16 cellular contexts compared by ENCODE assay signal in the genomic region with DNA sequence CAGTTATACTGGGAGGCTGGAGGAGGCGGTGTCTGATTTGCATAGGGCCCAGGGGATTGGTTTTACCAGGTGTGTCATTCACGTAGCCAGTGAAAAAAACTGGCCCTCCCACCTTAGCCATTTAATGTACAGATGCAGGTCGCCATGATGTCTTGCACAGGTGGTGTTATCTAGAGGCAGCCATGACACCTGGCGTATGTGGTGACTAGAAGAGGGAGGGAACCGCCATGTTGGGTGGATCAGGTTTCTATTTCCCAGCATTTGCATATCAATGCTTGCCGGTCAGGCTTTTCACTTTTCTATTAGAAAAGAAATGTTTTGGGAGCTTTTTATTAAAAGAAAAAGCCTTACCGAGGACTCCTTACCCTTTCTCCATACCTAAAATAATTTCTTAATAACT.
A peak's percentile ranks its signal among the peaks of the same experiment; 100 is the strongest.
DNase-seq lines count a peak whose midpoint lies in the region; ATAC-seq and TF ChIP-seq lines count a peak whose summit lies in the region.
"Had no signal": no experiment of that assay in that cellular context is flagged by ENCODE, and none has a peak within 500 bp of the region (broad histone marks: within the 10 kb centered on the region; RNA-seq: fewer than 3 reads in every experiment).

No MANE protein-coding gene starts in this region.

- no peak overlapping the region for H2BK5ac ChIP-seq in H9 (ENCODE audit: insufficient read length, low read length)

- no peak overlapping the region for H2BK20ac ChIP-seq in H9 (ENCODE audit: low read depth, low read length, poor library complexity, severe bottlenecking)

- H2AK5ac ChIP-seq in H9 (ENCODE audit: insufficient read length, low read length): no peak overlapping the region

- no peak overlapping the region for H2BK12ac ChIP-seq in H9 (ENCODE audit: insufficient read length, low read depth, low read length)

- H3K4me3 Mint-ChIP-seq in H9: no peak overlapping the region
- H3K4me3 Mint-ChIP-seq in stimulated activated naive B cell treated with anti-CD40 and anti-IgM and Interleukin-4, amounts not matched to agents 10 μg/mL and 1 μg/mL and 100 μg/mL, for 72 hours: no peak overlapping the region
- H3K4me3 Mint-ChIP-seq in activated naive CD8-positive, alpha-beta T cell treated with anti-CD3 and anti-CD28 coated beads for 36 hours: no peak overlapping the region
- H3K4me3 Mint-ChIP-seq: CD14-positive monocyte; CD8-positive, alpha-beta memory T cell; HFFc6 had no signal

- H3K4me1 Mint-ChIP-seq in H9: peaks cover 15 to 24% of the 10 kb centered on the region in 2 experiments
- no peaks in the 10 kb centered on the region for H3K4me1 Mint-ChIP-seq in stimulated activated naive B cell treated with anti-CD40 and anti-IgM and Interleukin-4, amounts not matched to agents 10 μg/mL and 1 μg/mL and 100 μg/mL, for 72 hours
- no peaks in the 10 kb centered on the region for H3K4me1 Mint-ChIP-seq in activated naive CD8-positive, alpha-beta T cell treated with anti-CD3 and anti-CD28 coated beads for 36 hours
- H3K4me1 Mint-ChIP-seq: CD14-positive monocyte; CD8-positive, alpha-beta memory T cell had no signal

- H3K27ac Mint-ChIP-seq in H9: no peak overlapping the region
- H3K27ac Mint-ChIP-seq in stimulated activated naive B cell treated with anti-CD40 and anti-IgM and Interleukin-4, amounts not matched to agents 10 μg/mL and 1 μg/mL and 100 μg/mL, for 72 hours: no peak overlapping the region
- no peak overlapping the region for H3K27ac Mint-ChIP-seq in activated naive CD8-positive, alpha-beta T cell treated with anti-CD3 and anti-CD28 coated beads for 36 hours
- H3K27ac Mint-ChIP-seq: CD14-positive monocyte; CD8-positive, alpha-beta memory T cell; HFFc6 had no signal

- WGBS in H9 (ENCODE audit: extremely low coverage, insufficient read length, low lambda C conversion rate): no CpG with 5 or more reads among the region's 7 CpGs

- H3K27me3 ChIP-seq in H9 (ENCODE audit: insufficient read depth, low read length): no peaks in the 10 kb centered on the region

- no peak overlapping the region for H3K4ac ChIP-seq in H9 (ENCODE audit: low read depth, low read length)

- H2AFZ ChIP-seq in H9 (ENCODE audit: low read length): no peak overlapping the region
- H2AFZ ChIP-seq: GM23248 had no signal

- no peaks in the 10 kb centered on the region for H3K9me3 Mint-ChIP-seq in H9
- H3K9me3 Mint-ChIP-seq in stimulated activated naive B cell treated with anti-CD40 and anti-IgM and Interleukin-4, amounts not matched to agents 10 μg/mL and 1 μg/mL and 100 μg/mL, for 72 hours: no peaks in the 10 kb centered on the region
- H3K9me3 Mint-ChIP-seq in activated naive CD8-positive, alpha-beta T cell treated with anti-CD3 and anti-CD28 coated beads for 36 hours: peaks cover 2% of the 10 kb centered on the region

- H3K23me2 ChIP-seq in H9 (ENCODE audit: insufficient read length, low read depth, low read length, poor library complexity, severe bottlenecking): no peaks in the 10 kb centered on the region

- H3K9ac ChIP-seq in H9 (ENCODE audit: extremely low read depth, insufficient read length, low read length): no peak overlapping the region
- H3K9ac ChIP-seq: GM23248 had no signal

- no peak overlapping the region for H3K14ac ChIP-seq in H9 (ENCODE audit: insufficient read depth, low read length)

- H3K4me2 ChIP-seq in H9 (ENCODE audit: insufficient read depth, insufficient read length, low read length): no peak overlapping the region

- no peaks in the 10 kb centered on the region for H3K27me3 Mint-ChIP-seq in H9 (ENCODE audit: low read depth)
- H3K27me3 Mint-ChIP-seq in stimulated activated naive B cell treated with anti-CD40 and anti-IgM and Interleukin-4, amounts not matched to agents 10 μg/mL and 1 μg/mL and 100 μg/mL, for 72 hours: no peaks in the 10 kb centered on the region
- no peaks in the 10 kb centered on the region for H3K27me3 Mint-ChIP-seq in activated naive CD8-positive, alpha-beta T cell treated with anti-CD3 and anti-CD28 coated beads for 36 hours
- H3K27me3 Mint-ChIP-seq: CD8-positive, alpha-beta memory T cell had no signal

- H3K79me1 ChIP-seq in H9 (ENCODE audit: insufficient read depth, low read depth, low read length, poor library complexity, severe bottlenecking): no peaks in the 10 kb centered on the region

- H3K4me1 ChIP-seq in H9 (ENCODE audit: insufficient read depth, low read length): peaks cover 6% of the 10 kb centered on the region; the same call in 1 of the 2 replicates
- H3K4me1 ChIP-seq: Caco-2 had no signal

- ATAC-seq in stimulated activated naive B cell treated with anti-CD40 and anti-IgM and Interleukin-4, amounts not matched to agents 10 μg/mL and 1 μg/mL and 100 μg/mL, for 72 hours (replicated peaks): no peak
- ATAC-seq: K562 had no signal

- no peak overlapping the region for H4K8ac ChIP-seq in H9 (replicated peaks; ENCODE audit: insufficient read length, low read depth, low read length)

- no peak overlapping the region for H3K27ac ChIP-seq in H9 (ENCODE audit: insufficient read length, low read depth, low read length)
- H3K27ac ChIP-seq: GM23248, HL-60 had no signal

- H4K5ac ChIP-seq in H9 (ENCODE audit: insufficient read length, low read depth, low read length): no peak overlapping the region

- no peak overlapping the region for H3K23ac ChIP-seq in H9 (ENCODE audit: insufficient read length, low read depth, low read length)

- H3K36me3 Mint-ChIP-seq in H9 (ENCODE audit: insufficient read depth in 1 of 3, low read depth in 3 of 3): no peaks in the 10 kb centered on the region; a peak in 2 of 7 replicates
- H3K36me3 Mint-ChIP-seq in stimulated activated naive B cell treated with anti-CD40 and anti-IgM and Interleukin-4, amounts not matched to agents 10 μg/mL and 1 μg/mL and 100 μg/mL, for 72 hours: no peaks in the 10 kb centered on the region
- H3K36me3 Mint-ChIP-seq in activated naive CD8-positive, alpha-beta T cell treated with anti-CD3 and anti-CD28 coated beads for 36 hours: no peaks in the 10 kb centered on the region
- H3K36me3 Mint-ChIP-seq: CD14-positive monocyte; CD8-positive, alpha-beta memory T cell had no signal

- no peak overlapping the region for H2BK120ac ChIP-seq in H9 (ENCODE audit: low read depth, low read length, poor library complexity, severe bottlenecking)

- DNase-seq in H9 (peak; percentile 35), NCI-H748 treated with DMSO at 0.1 percent for 48 hours (lab: John Stamatoyannopoulos, UW) (peak; percentile 8), iPS DF 19.7 (ENCODE audit: low read depth, low spot score) (peak; percentile 59), iPS-NIHi7 (ENCODE audit: extremely low spot score) (peak; percentile 11), NCI-H1694 (lab: John Stamatoyannopoulos, UW) (no peak)
- no peak for DNase-seq in stimulated activated naive B cell treated with anti-CD40 and anti-IgM and Interleukin-4, amounts not matched to agents 10 μg/mL and 1 μg/mL and 100 μg/mL, for 72 hours
- no peak for DNase-seq in activated CD4-positive, CD25-positive, alpha-beta regulatory T cell treated with anti-CD3 and anti-CD28 coated beads, Interleukin-2, amount 50 U/mL, for 72 hours
- no peak for DNase-seq in activated naive CD8-positive, alpha-beta T cell treated with anti-CD3 and anti-CD28 coated beads for 36 hours
- DNase-seq: Caco-2; CD8-positive, alpha-beta memory T cell; GM23248; HCEC 1CT; HFFc6 had no signal

- no peak for TF ChIP-seq CTCF in H9 (conservative IDR thresholded peaks at IDR 0.05)

- H3K18ac ChIP-seq in H9 (ENCODE audit: insufficient read length, low read depth, low read length): no peak overlapping the region

- no peaks in the 10 kb centered on the region for H4K20me1 ChIP-seq in H9 (ENCODE audit: control insufficient read depth, insufficient read depth, insufficient read length)

- H3K56ac ChIP-seq in H9 (ENCODE audit: insufficient read length, low read depth, low read length): no peak overlapping the region

- H3T11ph ChIP-seq in H9 (ENCODE audit: low read length): no peak overlapping the region

- peaks cover 3% of the 10 kb centered on the region; the same call in 1 of the 2 replicates for H3K79me2 ChIP-seq in H9 (ENCODE audit: insufficient read depth, low read length)

- no peaks in the 10 kb centered on the region for H3K9me3 ChIP-seq in H9 (ENCODE audit: control insufficient read depth, low read depth, low read length)
- H3K9me3 ChIP-seq: Caco-2 had no signal

- no peak overlapping the region for H2BK15ac ChIP-seq in H9 (ENCODE audit: low read depth, low read length)

- no peak overlapping the region for H4K91ac ChIP-seq in H9 (ENCODE audit: insufficient read length, low read depth, low read length)

Comparison
In these comparisons a context has a peak if more than half of its experiments do, and no peak if none do; other contexts are left out.
1. DNase-seq: peak in H9 (single experiment), NCI-H748 treated with DMSO at 0.1 percent for 48 hours (single experiment), iPS DF 19.7 (single experiment) and iPS-NIHi7 (single experiment); none in NCI-H1694 (single experiment), stimulated activated naive B cell treated with anti-CD40 and anti-IgM and Interleukin-4, amounts not matched to agents 10 μg/mL and 1 μg/mL and 100 μg/mL, for 72 hours (single experiment), activated CD4-positive, CD25-positive, alpha-beta regulatory T cell treated with anti-CD3 and anti-CD28 coated beads, Interleukin-2, amount 50 U/mL, for 72 hours (single experiment) and activated naive CD8-positive, alpha-beta T cell treated with anti-CD3 and anti-CD28 coated beads for 36 hours (single experiment).